Comparison of ENCODE assay signal across 1 cellular context in genomic region chr6:34316442-34317171, GRCh38.
A peak's percentile ranks its signal among the peaks of the same experiment; 100 is the strongest.
TF ChIP-seq lines count a peak whose summit lies in the region.

No MANE protein-coding gene starts in this region.

TF ChIP-seq in K562, 482 proteins besides CTCF, POLR2A, EP300 and RAD21 (continued from another document):
- TF ChIP-seq ZNF655 (CRISPR knock-in tag; IDR thresholded peaks at IDR 0.05), result no peak
- TF ChIP-seq RFX7 (CRISPR knock-in tag; IDR thresholded peaks at IDR 0.05), result no peak
- 0 out of 2 replicates have a peak, but pooled peaks have one; percentile 39 for TF ChIP-seq ETV5 (CRISPR knock-in tag; IDR thresholded peaks at IDR 0.05; ENCODE audit: low read depth)
- no peak for TF ChIP-seq HNRNPL (IDR thresholded peaks at IDR 0.05; ENCODE audit: low read depth, low read length)
- peak; percentile 59; the same call in 1 of the 2 replicates for TF ChIP-seq KAT7 (CRISPR knock-in tag; IDR thresholded peaks at IDR 0.05; ENCODE audit: borderline replicate concordance)
- TF ChIP-seq PPARD (CRISPR knock-in tag; IDR thresholded peaks at IDR 0.05), result no peak
- no peak for TF ChIP-seq ZNF398 (CRISPR knock-in tag; IDR thresholded peaks at IDR 0.05)
- TF ChIP-seq RERE (CRISPR knock-in tag; IDR thresholded peaks at IDR 0.05; ENCODE audit: borderline replicate concordance), result 0 out of 2 replicates have a peak, but pooled peaks have one; percentile 69
- TF ChIP-seq CGGBP1 (CRISPR knock-in tag; IDR thresholded peaks at IDR 0.05), result no peak
TF ChIP-seq in K562: peak in this region for 7.
